In genomic region chr22:46356496-46357185, GRCh38 we compare ENCODE assay signal across 18 cellular contexts. TPM values are rescaled to one million over a fixed set of nuclear protein-coding genes. Genes with fewer than 3 reads are reported as not detected.
DNase-seq lines count a peak whose midpoint lies in the region; ATAC-seq, FAIRE-seq and TF ChIP-seq lines count a peak whose summit lies in the region.
"Had no signal": no experiment of that assay in that cellular context is flagged by ENCODE, and none has a peak within 500 bp of the region (broad histone marks: within the 10 kb centered on the region; RNA-seq: fewer than 3 reads in every experiment).

No MANE protein-coding gene starts in this region.

- no peak for TF ChIP-seq EP300 in transverse colon (IDR thresholded peaks at IDR 0.05; ENCODE audit: low read depth)

- H2AFZ ChIP-seq in Karpas-422 (ENCODE audit: low read length): no peak overlapping the region

- H3K9ac ChIP-seq in BLaER1 (peak overlapping the region; percentile 50), kidney (ENCODE audit: low read length in 2 of 2) (no peak overlapping the region), Karpas-422 (ENCODE audit: low read length) (no peak overlapping the region)

- no peak for TF ChIP-seq POLR2A in transverse colon (IDR thresholded peaks at IDR 0.05)

- peaks cover 67% of the 10 kb centered on the region for H3K36me3 ChIP-seq in BLaER1
- H3K36me3 ChIP-seq in kidney (ENCODE audit: control insufficient read depth in 1 of 2, insufficient read depth in 2 of 2, low read length in 2 of 2): peaks cover 20 to 36% of the 10 kb centered on the region in 2 donors
- peaks cover 0 to 19% (median 8%) of the 10 kb centered on the region in 4 donors for H3K36me3 ChIP-seq in transverse colon
- H3K36me3 ChIP-seq in Karpas-422 (ENCODE audit: insufficient read depth, low read length): peaks cover 27% of the 10 kb centered on the region

- in situ Hi-C loops in transverse colon (cut with MboI; ENCODE audit: low pct_ligation_motif_present in 1 of 4, low pct_unique_long_range_greater_than_20kb in 1 of 4, low sequenced_read_pairs in 3 of 4): loop anchor here in 1 of 4 donors (10.0 kb wide), 1 partner anchor 188 kb away; no protein-coding TSS in a partner anchor

- peak; percentile 63 for DNase-seq in DMS53 (lab: John Stamatoyannopoulos, UW)
- DNase-seq in DMS53 treated with DMSO at 0.1 percent for 48 hours (lab: John Stamatoyannopoulos, UW; ENCODE audit: unreplicated experiment): no peak
- DNase-seq in kidney: peak; percentile 71
- peak; percentile 6 for DNase-seq in transverse colon
- DNase-seq in activated T-cell treated with anti-CD3 and anti-CD28 coated beads, Interleukin-2, amount 50 U/mL, for 48 hours: no peak
- DNase-seq in Karpas-422: no peak
- DNase-seq: CD4-positive, CD25-positive, alpha-beta regulatory T cell; DMS79 treated with DMSO at 0.1 percent for 48 hours; EL; GOT3; HFFc6 had no signal

- peak overlapping the region; percentile 73 for H3K27ac ChIP-seq in BLaER1
- H3K27ac ChIP-seq in kidney (ENCODE audit: low read depth in 2 of 2, low read length in 2 of 2): no peak overlapping the region
- no peak overlapping the region for H3K27ac ChIP-seq in transverse colon
- no peak overlapping the region for H3K27ac ChIP-seq in Karpas-422 (ENCODE audit: low read length)
- H3K27ac ChIP-seq: 22Rv1 had no signal

- H3K27me3 ChIP-seq in BLaER1: peaks cover under 1% of the 10 kb centered on the region; the same call in 1 of the 2 replicates
- H3K27me3 ChIP-seq in transverse colon: no peaks in the 10 kb centered on the region
- no peaks in the 10 kb centered on the region for H3K27me3 ChIP-seq in Karpas-422 (ENCODE audit: low read length)

- 93% methylated on average over 12 of the region's 14 CpGs; no CpG with 5 or more reads in 1 of the 2 donors for WGBS in transverse colon (ENCODE audit: low coverage in 1 of 2), 2 donors

- peak overlapping the region; percentile 5; the same call in 1 of the 2 replicates for H3K4me3 ChIP-seq in BLaER1
- no peak overlapping the region for H3K4me3 ChIP-seq in kidney (ENCODE audit: low read length in 2 of 2)
- H3K4me3 ChIP-seq in transverse colon: no peak overlapping the region
- H3K4me3 ChIP-seq in Karpas-422 (ENCODE audit: low read length): no peak overlapping the region
- H3K4me3 ChIP-seq: HAP-1 had no signal

- H3K4me1 ChIP-seq in BLaER1 (peaks cover 69% of the 10 kb centered on the region), kidney (ENCODE audit: control insufficient read depth in 1 of 2, insufficient read depth in 1 of 2, low read depth in 1 of 2, low read length in 2 of 2) (no peaks in the 10 kb centered on the region), transverse colon (no peaks in the 10 kb centered on the region), Karpas-422 (ENCODE audit: low read length) (peaks cover 15% of the 10 kb centered on the region)
- H3K4me1 ChIP-seq: HAP-1 had no signal

- intact Hi-C loops in kidney (cut with DNase I) (loop anchor here (5.0 kb wide), 1 partner anchor 186 kb away; no protein-coding TSS in a partner anchor), transverse colon (cut with DNase I; ENCODE audit: low total_unique reads) (no loop called here)

- no peaks in the 10 kb centered on the region for H3K9me2 ChIP-seq in Karpas-422 (replicated peaks; ENCODE audit: insufficient read depth, low read length)

- no peaks in the 10 kb centered on the region for H3K79me2 ChIP-seq in Karpas-422 (ENCODE audit: low read length)

- H4K20me1 ChIP-seq in BLaER1 (peaks cover 97% of the 10 kb centered on the region), Karpas-422 (ENCODE audit: insufficient read depth, low read depth, low read length) (peaks cover 33% of the 10 kb centered on the region)

- H3K4me2 ChIP-seq in BLaER1 (peak overlapping the region; percentile 98), Karpas-422 (ENCODE audit: low read depth, low read length, poor library complexity, severe bottlenecking) (no peak overlapping the region)

- FAIRE-seq in kidney (lab: Jason Lieb, UNC): no peak
- FAIRE-seq: G401.6, GM12892, HTR-8/SVneo had no signal

- H3K9me3 ChIP-seq in BLaER1: no peaks in the 10 kb centered on the region
- H3K9me3 ChIP-seq in kidney (ENCODE audit: control insufficient read depth in 1 of 2, low read length in 2 of 2): no peaks in the 10 kb centered on the region
- no peaks in the 10 kb centered on the region for H3K9me3 ChIP-seq in transverse colon
- no peaks in the 10 kb centered on the region for H3K9me3 ChIP-seq in Karpas-422 (ENCODE audit: low read length)
- H3K9me3 ChIP-seq: HAP-1 had no signal

- ATAC-seq in GM19351 (IDR thresholded peaks at IDR 0.05; ENCODE audit: unreplicated experiment): no peak

- TF ChIP-seq CTCF in kidney (IDR thresholded peaks at IDR 0.05; ENCODE audit: borderline replicate concordance, extremely low read depth, insufficient read depth): no peak
- no peak for TF ChIP-seq CTCF in transverse colon (IDR thresholded peaks at IDR 0.05)

RNA-seq across cellular contexts. Expression of gene TRMU, which starts 21.1 kb away (rescaled TPM):
- total RNA-seq in kidney: 40.5 TPM
- polyA plus RNA-seq in kidney (ENCODE audit: insufficient read depth, low read depth, low replicate concordance): 41.1 TPM
- 10 to 100 TPM; 33.7 to 90.0 (median 38.5) TPM for total RNA-seq in transverse colon
- 48.4 and 61.0 TPM in 2 replicates for total RNA-seq in Karpas-422 (2014; rRNA removed; shearing (Covaris generic); ENCODE audit: low replicate concordance)

RNA-seq across cellular contexts. Expression of gene GTSE1, which starts 60.0 kb away (rescaled TPM):
- total RNA-seq in kidney: 0.94 TPM
- polyA plus RNA-seq in kidney (ENCODE audit: insufficient read depth, low read depth, low replicate concordance): 0.41 TPM
- 1 to 10 TPM in 2 of 4 donors, under 1 TPM in 1, not detected in 1; 1.00 to 3.0 (median 1.2) TPM for total RNA-seq in transverse colon
- 15.3 TPM in 2 replicates for total RNA-seq in Karpas-422 (2014; rRNA removed; shearing (Covaris generic); ENCODE audit: low replicate concordance)

Comparison
In these comparisons a context has a peak if more than half of its experiments do, and no peak if none do; other contexts are left out.
1. DNase-seq: peak in DMS53 (single experiment), kidney (single experiment) and transverse colon (single experiment); none in DMS53 treated with DMSO at 0.1 percent for 48 hours (single experiment), activated T-cell treated with anti-CD3 and anti-CD28 coated beads, Interleukin-2, amount 50 U/mL, for 48 hours (0 of 2) and Karpas-422 (single experiment).